ENCODE assay signal across 1 cellular context in the genomic region with DNA sequence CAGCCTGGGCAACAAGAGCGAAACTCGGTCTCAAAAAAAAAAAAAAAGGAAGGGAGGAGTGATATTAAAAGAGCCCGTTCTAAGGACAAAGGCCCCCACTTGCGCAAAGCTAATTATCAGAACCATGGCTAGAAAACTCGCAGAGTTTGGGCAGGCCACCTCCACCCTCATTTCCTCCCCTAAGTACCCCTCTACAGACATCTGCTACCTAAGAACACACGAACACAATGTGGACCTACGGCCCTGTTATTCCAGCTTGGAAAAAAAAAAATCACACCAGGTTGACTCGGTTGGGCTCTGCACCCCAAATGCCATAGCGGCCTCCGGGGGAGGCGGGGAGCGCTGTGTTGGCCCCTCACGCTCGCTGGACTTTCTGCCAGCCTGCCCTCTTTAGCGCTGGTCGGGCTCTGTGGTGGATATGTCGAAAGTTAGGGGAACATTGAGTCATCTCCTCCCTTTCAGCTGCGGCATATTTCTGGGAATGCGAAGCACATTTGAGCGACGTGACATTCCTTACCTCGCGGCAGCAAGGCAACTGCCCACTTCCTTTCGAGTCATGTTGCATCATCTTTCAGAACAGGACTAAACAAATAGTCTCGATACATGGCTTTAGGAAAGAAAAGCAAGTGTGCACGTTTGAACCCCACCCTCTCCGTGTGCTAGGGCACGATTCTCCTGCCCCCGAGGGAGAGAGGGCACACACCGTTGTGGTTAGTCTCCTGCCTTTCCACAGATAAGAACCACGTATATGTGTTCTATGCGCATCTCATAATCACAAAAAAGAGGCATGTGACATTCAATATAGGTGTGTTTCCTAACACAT.
TF ChIP-seq lines count a peak whose summit lies in the region.

No MANE protein-coding gene starts in this region.

TF ChIP-seq in HepG2, 621 proteins besides CTCF, POLR2A, EP300 and RAD21 (continued from another document and continues in another):
- TF ChIP-seq, protein P1, sequence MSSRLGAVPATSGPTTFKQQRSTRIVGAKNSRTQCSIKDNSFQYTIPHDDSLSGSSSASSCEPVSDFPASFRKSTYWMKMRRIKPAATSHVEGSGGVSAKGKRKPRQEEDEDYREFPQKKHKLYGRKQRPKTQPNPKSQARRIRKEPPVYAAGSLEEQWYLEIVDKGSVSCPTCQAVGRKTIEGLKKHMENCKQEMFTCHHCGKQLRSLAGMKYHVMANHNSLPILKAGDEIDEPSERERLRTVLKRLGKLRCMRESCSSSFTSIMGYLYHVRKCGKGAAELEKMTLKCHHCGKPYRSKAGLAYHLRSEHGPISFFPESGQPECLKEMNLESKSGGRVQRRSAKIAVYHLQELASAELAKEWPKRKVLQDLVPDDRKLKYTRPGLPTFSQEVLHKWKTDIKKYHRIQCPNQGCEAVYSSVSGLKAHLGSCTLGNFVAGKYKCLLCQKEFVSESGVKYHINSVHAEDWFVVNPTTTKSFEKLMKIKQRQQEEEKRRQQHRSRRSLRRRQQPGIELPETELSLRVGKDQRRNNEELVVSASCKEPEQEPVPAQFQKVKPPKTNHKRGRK (CRISPR knock-in tag; IDR thresholded peaks at IDR 0.05), result peak; percentile 92
- TF ChIP-seq RARG (CRISPR knock-in tag; IDR thresholded peaks at IDR 0.05; ENCODE audit: low read depth) (no peak), CBFB (CRISPR knock-in tag; IDR thresholded peaks at IDR 0.05) (peak; percentile 94), NR2F2 (IDR thresholded peaks at IDR 0.05; ENCODE audit: borderline replicate concordance, low read depth) (peak; percentile 79; the same call in 1 of the 2 replicates), SAP130 (CRISPR knock-in tag; IDR thresholded peaks at IDR 0.05; ENCODE audit: low read depth) (peak; percentile 94), EED (CRISPR knock-in tag; IDR thresholded peaks at IDR 0.05) (no peak), NR2F6 (IDR thresholded peaks at IDR 0.05) (peak; percentile 91), NR2F6 (CRISPR knock-in tag; IDR thresholded peaks at IDR 0.05) (peak; percentile 96), SALL2 (CRISPR knock-in tag; IDR thresholded peaks at IDR 0.05) (peak; percentile 77; the same call in 1 of the 2 replicates), ZNF775 (CRISPR knock-in tag; IDR thresholded peaks at IDR 0.05; ENCODE audit: borderline replicate concordance) (peak; percentile 57; the same call in 1 of the 2 replicates), ZSCAN29 (CRISPR knock-in tag; conservative IDR thresholded peaks at IDR 0.05) (peak; percentile 98), HOXD1 (CRISPR knock-in tag; IDR thresholded peaks at IDR 0.05) (peak; percentile 97), STAG1 (CRISPR knock-in tag; IDR thresholded peaks at IDR 0.05) (peak; percentile 58), TCF12 (IDR thresholded peaks at IDR 0.05) (no peak), TCF12 (CRISPR knock-in tag; IDR thresholded peaks at IDR 0.05) (peak; percentile 98), ZNF724P (CRISPR knock-in tag; IDR thresholded peaks at IDR 0.05; ENCODE audit: borderline replicate concordance) (peak; percentile 74; the same call in 1 of the 2 replicates), FOXA3 (CRISPR knock-in tag; IDR thresholded peaks at IDR 0.05) (peak; percentile 98), NRL (CRISPR knock-in tag; IDR thresholded peaks at IDR 0.05; ENCODE audit: borderline replicate concordance) (0 out of 2 replicates have a peak, but pooled peaks have one; percentile 25), NR3C1 (CRISPR knock-in tag; IDR thresholded peaks at IDR 0.05) (no peak), PTBP1 (IDR thresholded peaks at IDR 0.05; ENCODE audit: low read depth, low read length, poor library complexity, severe bottlenecking) (no peak), ZNF567 (CRISPR knock-in tag; IDR thresholded peaks at IDR 0.05; ENCODE audit: borderline replicate concordance) (peak; percentile 99), ZNF672 (CRISPR knock-in tag; IDR thresholded peaks at IDR 0.05) (no peak), CCAR2 (optimal IDR thresholded peaks at IDR 0.05; ENCODE audit: low read depth, low read length) (peak; percentile 10), ATF7-NPFF (CRISPR knock-in tag; IDR thresholded peaks at IDR 0.05; ENCODE audit: low read depth) (peak; percentile 61), ISX (CRISPR knock-in tag; conservative IDR thresholded peaks at IDR 0.05) (no peak), YEATS2 (CRISPR knock-in tag; IDR thresholded peaks at IDR 0.05; ENCODE audit: borderline replicate concordance) (peak; percentile 75; the same call in 1 of the 2 replicates), PCBP2 (optimal IDR thresholded peaks at IDR 0.05; ENCODE audit: low read depth, low read length, poor library complexity, severe bottlenecking) (no peak), ZFP36L1 (CRISPR knock-in tag; IDR thresholded peaks at IDR 0.05) (peak; percentile 77; the same call in 1 of the 2 replicates), ZNF83 (CRISPR knock-in tag; IDR thresholded peaks at IDR 0.05; ENCODE audit: borderline replicate concordance) (peak; percentile 84), ZNF530 (CRISPR knock-in tag; IDR thresholded peaks at IDR 0.05; ENCODE audit: low read depth) (no peak)
- TF ChIP-seq, protein P2, sequence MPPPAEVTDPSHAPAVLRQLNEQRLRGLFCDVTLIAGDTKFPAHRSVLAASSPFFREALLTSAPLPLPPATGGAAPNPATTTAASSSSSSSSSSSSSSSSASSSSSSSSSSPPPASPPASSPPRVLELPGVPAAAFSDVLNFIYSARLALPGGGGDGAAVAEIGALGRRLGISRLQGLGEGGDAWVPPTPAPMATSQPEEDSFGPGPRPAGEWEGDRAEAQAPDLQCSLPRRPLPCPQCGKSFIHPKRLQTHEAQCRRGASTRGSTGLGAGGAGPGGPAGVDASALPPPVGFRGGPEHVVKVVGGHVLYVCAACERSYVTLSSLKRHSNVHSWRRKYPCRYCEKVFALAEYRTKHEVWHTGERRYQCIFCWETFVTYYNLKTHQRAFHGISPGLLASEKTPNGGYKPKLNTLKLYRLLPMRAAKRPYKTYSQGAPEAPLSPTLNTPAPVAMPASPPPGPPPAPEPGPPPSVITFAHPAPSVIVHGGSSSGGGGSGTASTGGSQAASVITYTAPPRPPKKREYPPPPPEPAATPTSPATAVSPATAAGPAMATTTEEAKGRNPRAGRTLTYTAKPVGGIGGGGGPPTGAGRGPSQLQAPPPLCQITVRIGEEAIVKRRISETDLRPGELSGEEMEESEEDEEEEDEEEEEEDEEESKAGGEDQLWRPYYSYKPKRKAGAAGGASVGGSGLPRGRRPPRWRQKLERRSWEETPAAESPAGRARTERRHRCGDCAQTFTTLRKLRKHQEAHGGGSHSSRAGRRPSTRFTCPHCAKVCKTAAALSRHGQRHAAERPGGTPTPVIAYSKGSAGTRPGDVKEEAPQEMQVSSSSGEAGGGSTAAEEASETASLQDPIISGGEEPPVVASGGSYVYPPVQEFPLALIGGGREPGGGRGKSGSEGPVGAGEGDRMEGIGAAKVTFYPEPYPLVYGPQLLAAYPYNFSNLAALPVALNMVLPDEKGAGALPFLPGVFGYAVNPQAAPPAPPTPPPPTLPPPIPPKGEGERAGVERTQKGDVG (CRISPR knock-in tag; IDR thresholded peaks at IDR 0.05; ENCODE audit: borderline replicate concordance), result peak; percentile 94
- TF ChIP-seq, protein P3, sequence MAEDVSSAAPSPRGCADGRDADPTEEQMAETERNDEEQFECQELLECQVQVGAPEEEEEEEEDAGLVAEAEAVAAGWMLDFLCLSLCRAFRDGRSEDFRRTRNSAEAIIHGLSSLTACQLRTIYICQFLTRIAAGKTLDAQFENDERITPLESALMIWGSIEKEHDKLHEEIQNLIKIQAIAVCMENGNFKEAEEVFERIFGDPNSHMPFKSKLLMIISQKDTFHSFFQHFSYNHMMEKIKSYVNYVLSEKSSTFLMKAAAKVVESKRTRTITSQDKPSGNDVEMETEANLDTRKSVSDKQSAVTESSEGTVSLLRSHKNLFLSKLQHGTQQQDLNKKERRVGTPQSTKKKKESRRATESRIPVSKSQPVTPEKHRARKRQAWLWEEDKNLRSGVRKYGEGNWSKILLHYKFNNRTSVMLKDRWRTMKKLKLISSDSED (CRISPR knock-in tag; IDR thresholded peaks at IDR 0.05), result no peak
- TF ChIP-seq, protein P4, sequence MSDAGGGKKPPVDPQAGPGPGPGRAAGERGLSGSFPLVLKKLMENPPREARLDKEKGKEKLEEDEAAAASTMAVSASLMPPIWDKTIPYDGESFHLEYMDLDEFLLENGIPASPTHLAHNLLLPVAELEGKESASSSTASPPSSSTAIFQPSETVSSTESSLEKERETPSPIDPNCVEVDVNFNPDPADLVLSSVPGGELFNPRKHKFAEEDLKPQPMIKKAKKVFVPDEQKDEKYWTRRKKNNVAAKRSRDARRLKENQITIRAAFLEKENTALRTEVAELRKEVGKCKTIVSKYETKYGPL (CRISPR knock-in tag; IDR thresholded peaks at IDR 0.05), result peak; percentile 57; the same call in 1 of the 2 replicates
- TF ChIP-seq, protein P5, sequence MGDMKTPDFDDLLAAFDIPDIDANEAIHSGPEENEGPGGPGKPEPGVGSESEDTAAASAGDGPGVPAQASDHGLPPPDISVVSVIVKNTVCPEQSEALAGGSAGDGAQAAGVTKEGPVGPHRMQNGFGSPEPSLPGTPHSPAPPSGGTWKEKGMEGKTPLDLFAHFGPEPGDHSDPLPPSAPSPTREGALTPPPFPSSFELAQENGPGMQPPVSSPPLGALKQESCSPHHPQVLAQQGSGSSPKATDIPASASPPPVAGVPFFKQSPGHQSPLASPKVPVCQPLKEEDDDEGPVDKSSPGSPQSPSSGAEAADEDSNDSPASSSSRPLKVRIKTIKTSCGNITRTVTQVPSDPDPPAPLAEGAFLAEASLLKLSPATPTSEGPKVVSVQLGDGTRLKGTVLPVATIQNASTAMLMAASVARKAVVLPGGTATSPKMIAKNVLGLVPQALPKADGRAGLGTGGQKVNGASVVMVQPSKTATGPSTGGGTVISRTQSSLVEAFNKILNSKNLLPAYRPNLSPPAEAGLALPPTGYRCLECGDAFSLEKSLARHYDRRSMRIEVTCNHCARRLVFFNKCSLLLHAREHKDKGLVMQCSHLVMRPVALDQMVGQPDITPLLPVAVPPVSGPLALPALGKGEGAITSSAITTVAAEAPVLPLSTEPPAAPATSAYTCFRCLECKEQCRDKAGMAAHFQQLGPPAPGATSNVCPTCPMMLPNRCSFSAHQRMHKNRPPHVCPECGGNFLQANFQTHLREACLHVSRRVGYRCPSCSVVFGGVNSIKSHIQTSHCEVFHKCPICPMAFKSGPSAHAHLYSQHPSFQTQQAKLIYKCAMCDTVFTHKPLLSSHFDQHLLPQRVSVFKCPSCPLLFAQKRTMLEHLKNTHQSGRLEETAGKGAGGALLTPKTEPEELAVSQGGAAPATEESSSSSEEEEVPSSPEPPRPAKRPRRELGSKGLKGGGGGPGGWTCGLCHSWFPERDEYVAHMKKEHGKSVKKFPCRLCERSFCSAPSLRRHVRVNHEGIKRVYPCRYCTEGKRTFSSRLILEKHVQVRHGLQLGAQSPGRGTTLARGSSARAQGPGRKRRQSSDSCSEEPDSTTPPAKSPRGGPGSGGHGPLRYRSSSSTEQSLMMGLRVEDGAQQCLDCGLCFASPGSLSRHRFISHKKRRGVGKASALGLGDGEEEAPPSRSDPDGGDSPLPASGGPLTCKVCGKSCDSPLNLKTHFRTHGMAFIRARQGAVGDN (CRISPR knock-in tag; IDR thresholded peaks at IDR 0.05), result peak; percentile 99
- TF ChIP-seq, protein P6, sequence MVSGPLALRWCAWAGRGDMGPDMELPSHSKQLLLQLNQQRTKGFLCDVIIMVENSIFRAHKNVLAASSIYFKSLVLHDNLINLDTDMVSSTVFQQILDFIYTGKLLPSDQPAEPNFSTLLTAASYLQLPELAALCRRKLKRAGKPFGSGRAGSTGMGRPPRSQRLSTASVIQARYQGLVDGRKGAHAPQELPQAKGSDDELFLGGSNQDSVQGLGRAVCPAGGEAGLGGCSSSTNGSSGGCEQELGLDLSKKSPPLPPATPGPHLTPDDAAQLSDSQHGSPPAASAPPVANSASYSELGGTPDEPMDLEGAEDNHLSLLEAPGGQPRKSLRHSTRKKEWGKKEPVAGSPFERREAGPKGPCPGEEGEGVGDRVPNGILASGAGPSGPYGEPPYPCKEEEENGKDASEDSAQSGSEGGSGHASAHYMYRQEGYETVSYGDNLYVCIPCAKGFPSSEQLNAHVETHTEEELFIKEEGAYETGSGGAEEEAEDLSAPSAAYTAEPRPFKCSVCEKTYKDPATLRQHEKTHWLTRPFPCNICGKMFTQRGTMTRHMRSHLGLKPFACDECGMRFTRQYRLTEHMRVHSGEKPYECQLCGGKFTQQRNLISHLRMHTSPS (CRISPR knock-in tag; IDR thresholded peaks at IDR 0.05; ENCODE audit: low read depth), result peak; percentile 98
- TF ChIP-seq, protein P7, sequence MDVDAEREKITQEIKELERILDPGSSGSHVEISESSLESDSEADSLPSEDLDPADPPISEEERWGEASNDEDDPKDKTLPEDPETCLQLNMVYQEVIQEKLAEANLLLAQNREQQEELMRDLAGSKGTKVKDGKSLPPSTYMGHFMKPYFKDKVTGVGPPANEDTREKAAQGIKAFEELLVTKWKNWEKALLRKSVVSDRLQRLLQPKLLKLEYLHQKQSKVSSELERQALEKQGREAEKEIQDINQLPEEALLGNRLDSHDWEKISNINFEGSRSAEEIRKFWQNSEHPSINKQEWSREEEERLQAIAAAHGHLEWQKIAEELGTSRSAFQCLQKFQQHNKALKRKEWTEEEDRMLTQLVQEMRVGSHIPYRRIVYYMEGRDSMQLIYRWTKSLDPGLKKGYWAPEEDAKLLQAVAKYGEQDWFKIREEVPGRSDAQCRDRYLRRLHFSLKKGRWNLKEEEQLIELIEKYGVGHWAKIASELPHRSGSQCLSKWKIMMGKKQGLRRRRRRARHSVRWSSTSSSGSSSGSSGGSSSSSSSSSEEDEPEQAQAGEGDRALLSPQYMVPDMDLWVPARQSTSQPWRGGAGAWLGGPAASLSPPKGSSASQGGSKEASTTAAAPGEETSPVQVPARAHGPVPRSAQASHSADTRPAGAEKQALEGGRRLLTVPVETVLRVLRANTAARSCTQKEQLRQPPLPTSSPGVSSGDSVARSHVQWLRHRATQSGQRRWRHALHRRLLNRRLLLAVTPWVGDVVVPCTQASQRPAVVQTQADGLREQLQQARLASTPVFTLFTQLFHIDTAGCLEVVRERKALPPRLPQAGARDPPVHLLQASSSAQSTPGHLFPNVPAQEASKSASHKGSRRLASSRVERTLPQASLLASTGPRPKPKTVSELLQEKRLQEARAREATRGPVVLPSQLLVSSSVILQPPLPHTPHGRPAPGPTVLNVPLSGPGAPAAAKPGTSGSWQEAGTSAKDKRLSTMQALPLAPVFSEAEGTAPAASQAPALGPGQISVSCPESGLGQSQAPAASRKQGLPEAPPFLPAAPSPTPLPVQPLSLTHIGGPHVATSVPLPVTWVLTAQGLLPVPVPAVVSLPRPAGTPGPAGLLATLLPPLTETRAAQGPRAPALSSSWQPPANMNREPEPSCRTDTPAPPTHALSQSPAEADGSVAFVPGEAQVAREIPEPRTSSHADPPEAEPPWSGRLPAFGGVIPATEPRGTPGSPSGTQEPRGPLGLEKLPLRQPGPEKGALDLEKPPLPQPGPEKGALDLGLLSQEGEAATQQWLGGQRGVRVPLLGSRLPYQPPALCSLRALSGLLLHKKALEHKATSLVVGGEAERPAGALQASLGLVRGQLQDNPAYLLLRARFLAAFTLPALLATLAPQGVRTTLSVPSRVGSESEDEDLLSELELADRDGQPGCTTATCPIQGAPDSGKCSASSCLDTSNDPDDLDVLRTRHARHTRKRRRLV (CRISPR knock-in tag; IDR thresholded peaks at IDR 0.05), result peak; percentile 90
- TF ChIP-seq, protein P8, sequence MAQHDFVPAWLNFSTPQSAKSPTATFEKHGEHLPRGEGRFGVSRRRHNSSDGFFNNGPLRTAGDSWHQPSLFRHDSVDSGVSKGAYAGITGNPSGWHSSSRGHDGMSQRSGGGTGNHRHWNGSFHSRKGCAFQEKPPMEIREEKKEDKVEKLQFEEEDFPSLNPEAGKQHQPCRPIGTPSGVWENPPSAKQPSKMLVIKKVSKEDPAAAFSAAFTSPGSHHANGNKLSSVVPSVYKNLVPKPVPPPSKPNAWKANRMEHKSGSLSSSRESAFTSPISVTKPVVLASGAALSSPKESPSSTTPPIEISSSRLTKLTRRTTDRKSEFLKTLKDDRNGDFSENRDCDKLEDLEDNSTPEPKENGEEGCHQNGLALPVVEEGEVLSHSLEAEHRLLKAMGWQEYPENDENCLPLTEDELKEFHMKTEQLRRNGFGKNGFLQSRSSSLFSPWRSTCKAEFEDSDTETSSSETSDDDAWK (CRISPR knock-in tag; IDR thresholded peaks at IDR 0.05), result no peak
